Comparison of ENCODE assay signal across 7 cellular contexts in genomic region chr14:63759454-63759853, GRCh38. TPM values are rescaled to one million over a fixed set of nuclear protein-coding genes. Genes with fewer than 3 reads are reported as not detected.
DNase-seq lines count a peak whose midpoint lies in the region; ATAC-seq and TF ChIP-seq lines count a peak whose summit lies in the region.

No MANE protein-coding gene starts in this region.

- peak overlapping the region; percentile 88 for H3K27ac Mint-ChIP-seq in activated CD4-positive, alpha-beta memory T cell treated with anti-CD3 and anti-CD28 coated beads, Interleukin-2, amount 10 ng/mL, durations not matched to agents 7 days and 5 days
- no peak overlapping the region for H3K27ac Mint-ChIP-seq in Calu3 (ENCODE audit: unreplicated experiment)

- H3K9me3 Mint-ChIP-seq in activated CD4-positive, alpha-beta memory T cell treated with anti-CD3 and anti-CD28 coated beads, Interleukin-2, amount 10 ng/mL, durations not matched to agents 7 days and 5 days: no peaks in the 10 kb centered on the region
- H3K9me3 Mint-ChIP-seq in Calu3 (ENCODE audit: low read depth, unreplicated experiment): no peaks in the 10 kb centered on the region

- no peaks in the 10 kb centered on the region for H3K36me3 Mint-ChIP-seq in activated CD4-positive, alpha-beta memory T cell treated with anti-CD3 and anti-CD28 coated beads, Interleukin-2, amount 10 ng/mL, durations not matched to agents 7 days and 5 days (ENCODE audit: low read depth)
- no peaks in the 10 kb centered on the region for H3K36me3 Mint-ChIP-seq in Calu3 (ENCODE audit: insufficient read depth, unreplicated experiment)

- ATAC-seq in GM18870 (IDR thresholded peaks at IDR 0.05; ENCODE audit: unreplicated experiment): peak; percentile 56
- peak; percentile 82 for ATAC-seq in HG02759 (IDR thresholded peaks at IDR 0.05; ENCODE audit: unreplicated experiment)

- POLR2A ChIA-PET in activated CD4-positive, alpha-beta memory T cell treated with anti-CD3 and anti-CD28 coated beads, Interleukin-2, amount 10 ng/mL, durations not matched to agents 7 days and 5 days (lab: Charles Lee): interaction anchor here (1.3 kb wide), 1 partner anchor 216 kb away, joined by 3 read pairs; the partner anchor contains the start of gene PPP2R5E

- peaks cover 18% of the 10 kb centered on the region for H3K4me1 Mint-ChIP-seq in activated CD4-positive, alpha-beta memory T cell treated with anti-CD3 and anti-CD28 coated beads, Interleukin-2, amount 10 ng/mL, durations not matched to agents 7 days and 5 days
- no peaks in the 10 kb centered on the region for H3K4me1 Mint-ChIP-seq in Calu3 (ENCODE audit: low read depth, unreplicated experiment)

- DNase-seq in activated CD4-positive, alpha-beta memory T cell treated with anti-CD3 and anti-CD28 coated beads, Interleukin-2, amount 10 ng/mL, durations not matched to agents 7 days and 5 days: peak; percentile 43
- DNase-seq in pons (ENCODE audit: low spot score) (peak; percentile 55), Calu3 (no peak), Kasumi-1 (lab: John Stamatoyannopoulos, UW) (no peak), mucosa of gallbladder (ENCODE audit: low spot score) (no peak)

- H3K4me3 Mint-ChIP-seq in activated CD4-positive, alpha-beta memory T cell treated with anti-CD3 and anti-CD28 coated beads, Interleukin-2, amount 10 ng/mL, durations not matched to agents 7 days and 5 days: peak overlapping the region; percentile 65
- H3K4me3 Mint-ChIP-seq in Calu3 (ENCODE audit: low read depth, unreplicated experiment): no peak overlapping the region

- BruUV-seq in Calu3 (replicated peaks; lab: Mats Ljungman, UMichigan): no TSS peak

- no peak for TF ChIP-seq CTCF in Calu3 (IDR thresholded peaks at IDR 0.05; ENCODE audit: unreplicated experiment)

- H3K27me3 Mint-ChIP-seq in activated CD4-positive, alpha-beta memory T cell treated with anti-CD3 and anti-CD28 coated beads, Interleukin-2, amount 10 ng/mL, durations not matched to agents 7 days and 5 days: no peaks in the 10 kb centered on the region
- no peaks in the 10 kb centered on the region for H3K27me3 Mint-ChIP-seq in Calu3 (ENCODE audit: unreplicated experiment)

- intact Hi-C loops in Calu3 (cut with micrococcal nuclease; ENCODE audit: unreplicated experiment): no loop called here

- CTCF ChIA-PET in activated CD4-positive, alpha-beta memory T cell treated with anti-CD3 and anti-CD28 coated beads, Interleukin-2, amount 10 ng/mL, durations not matched to agents 7 days and 5 days (lab: Charles Lee): interaction anchor here (1.8 kb wide), 1 partner anchor 10 kb away, joined by 12 read pairs; no protein-coding TSS in a partner anchor
- CTCF ChIA-PET in Calu3 (lab: Charles Lee): no interaction called here

RNA-seq across cellular contexts. Expression of gene SGPP1, which starts 31.6 kb away (rescaled TPM):
- 10 to 100 TPM; 19.3 to 20.6 TPM for total RNA-seq in activated CD4-positive, alpha-beta memory T cell treated with anti-CD3 and anti-CD28 coated beads, Interleukin-2, amount 10 ng/mL, durations not matched to agents 7 days and 5 days
- total RNA-seq in Calu3 (2022) (26.2 and 27.0 TPM in 2 replicates), mucosa of gallbladder (30.2 TPM)

Comparison
In these comparisons a context has a peak if more than half of its experiments do, and no peak if none do; other contexts are left out.
1. DNase-seq: peak in activated CD4-positive, alpha-beta memory T cell treated with anti-CD3 and anti-CD28 coated beads, Interleukin-2, amount 10 ng/mL, durations not matched to agents 7 days and 5 days (single experiment) and pons (single experiment); none in Calu3 (single experiment), Kasumi-1 (0 of 2) and mucosa of gallbladder (single experiment).